ENCODE assay signal across 8 cellular contexts in the genomic region with DNA sequence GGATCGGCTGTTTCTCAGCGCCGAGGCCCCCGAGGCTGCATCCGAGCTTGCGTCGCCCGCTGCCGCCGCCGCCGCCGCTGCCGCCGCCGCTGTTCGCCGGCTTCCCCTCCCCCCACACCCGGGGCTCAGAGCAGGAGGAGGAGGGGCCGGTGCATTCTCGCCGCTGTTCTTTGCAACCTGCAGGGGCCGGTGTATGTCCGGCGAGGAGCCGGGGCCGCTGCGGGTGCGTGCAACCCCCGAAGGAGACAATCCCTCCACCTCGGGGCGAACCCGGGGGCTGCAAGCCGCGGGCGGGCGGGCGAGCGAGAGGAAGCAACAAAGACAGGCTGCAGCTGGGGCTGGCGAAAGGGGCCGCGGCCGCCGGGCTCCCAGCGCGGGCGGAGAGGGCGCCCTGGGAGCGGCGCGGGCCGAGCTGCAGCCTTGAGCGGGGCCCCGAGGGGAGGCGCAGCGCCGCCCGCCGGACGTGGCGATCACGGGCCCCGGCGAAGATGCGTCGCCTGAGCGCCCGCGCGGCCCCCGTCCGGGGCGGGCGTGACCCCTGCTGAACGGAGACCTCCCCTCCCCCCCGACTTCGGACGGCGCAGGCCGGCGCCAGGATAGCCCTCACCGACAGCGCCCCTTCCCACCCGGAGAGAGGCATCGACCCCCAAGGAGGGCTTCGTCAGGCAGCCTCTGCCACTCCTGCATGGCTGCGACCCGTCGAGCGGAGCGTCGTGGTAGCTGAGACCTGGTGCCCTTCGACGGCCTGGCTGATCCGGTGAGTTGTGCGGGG. TPM values are rescaled to one million over a fixed set of nuclear protein-coding genes. Genes with fewer than 3 reads are reported as not detected.
DNase-seq lines count a peak whose midpoint lies in the region; ATAC-seq and TF ChIP-seq lines count a peak whose summit lies in the region.

No MANE protein-coding gene starts in this region.

- peak; percentile 41 for TF ChIP-seq CTCF in RWPE1 (conservative IDR thresholded peaks at IDR 0.05; ENCODE audit: low read depth)

- DNase-seq in Ammon's horn (ENCODE audit: low spot score) (peak; percentile 40), GM19238 (ENCODE audit: insufficient read length, low spot score) (peak; percentile 58), HK-2 (ENCODE audit: unreplicated experiment) (peak; percentile 58), RWPE1 (ENCODE audit: low spot score) (peak; percentile 35), left ventricle myocardium superior (peak; percentile 84), retina (peak; percentile 89)

- POLR2A ChIA-PET in RWPE1 (lab: Yijun Ruan, JAX; ENCODE audit: low non-redundant PET) = interaction anchor here (1.0 kb wide), 1 partner anchor 117 kb away, joined by 4 read pairs; no protein-coding TSS in a partner anchor

- no peaks in the 10 kb centered on the region for H3K36me3 Mint-ChIP-seq in activated naive CD4-positive, alpha-beta T cell treated with anti-CD3 and anti-CD28 coated beads, Interleukin-2, amount 50 U/mL, for 24 hours

- no peaks in the 10 kb centered on the region for H3K9me3 Mint-ChIP-seq in activated naive CD4-positive, alpha-beta T cell treated with anti-CD3 and anti-CD28 coated beads, Interleukin-2, amount 50 U/mL, for 24 hours

- intact Hi-C loops in left ventricle myocardium superior (cut with micrococcal nuclease) = no loop called here

- CTCF ChIA-PET in RWPE1 (lab: Yijun Ruan, JAX) = interaction anchor here (0.6 to 1.3 kb wide), 4 partner anchors 61 to 117 kb away, joined by 3 to 9 read pairs (median 3); no protein-coding TSS in a partner anchor

- ATAC-seq in left ventricle myocardium superior (peak; percentile 33), HG02870 (IDR thresholded peaks at IDR 0.05; ENCODE audit: unreplicated experiment) (no peak)

- H3K27me3 Mint-ChIP-seq in activated naive CD4-positive, alpha-beta T cell treated with anti-CD3 and anti-CD28 coated beads, Interleukin-2, amount 50 U/mL, for 24 hours = peaks cover 17% of the 10 kb centered on the region

- H3K27ac Mint-ChIP-seq in activated naive CD4-positive, alpha-beta T cell treated with anti-CD3 and anti-CD28 coated beads, Interleukin-2, amount 50 U/mL, for 24 hours = no peak overlapping the region

- H3K27ac ChIP-seq in RWPE1 = peak overlapping the region; percentile 28

- peaks cover 4% of the 10 kb centered on the region for H3K4me1 Mint-ChIP-seq in activated naive CD4-positive, alpha-beta T cell treated with anti-CD3 and anti-CD28 coated beads, Interleukin-2, amount 50 U/mL, for 24 hours

- H3K4me3 Mint-ChIP-seq in activated naive CD4-positive, alpha-beta T cell treated with anti-CD3 and anti-CD28 coated beads, Interleukin-2, amount 50 U/mL, for 24 hours = peak overlapping the region; percentile 62

RNA-seq across cellular contexts. Expression of a gene that starts 0.7 kb away (rescaled TPM):
- total RNA-seq in left ventricle myocardium superior = 25.7 TPM

Comparison
In these comparisons a context has a peak if more than half of its experiments do, and no peak if none do; other contexts are left out.
1. DNase-seq: peak in every context shown above with its lines; median percentile 89 in retina; 84 in left ventricle myocardium superior; 58 in GM19238; 58 in HK-2; 40 in Ammon's horn; 35 in RWPE1.